20 cellular contexts compared by ENCODE assay signal in genomic region chr6:3017304-3017703, GRCh38.
"Had no signal": no experiment of that assay in that cellular context is flagged by ENCODE, and none has a peak within 500 bp of the region (broad histone marks: within the 10 kb centered on the region; RNA-seq: fewer than 3 reads in every experiment).

No MANE protein-coding gene starts in this region.

- H3K27ac ChIP-seq: colonic mucosa, foreskin keratinocyte, hepatocyte, ovary, stomach, thoracic aorta, transverse colon had no signal

- H3K4me3 Mint-ChIP-seq: naive thymus-derived CD8-positive, alpha-beta T cell had no signal

- H3K9me3 ChIP-seq: colonic mucosa, mucosa of descending colon, ovary, transverse colon had no signal

- H3K4me1 ChIP-seq: colonic mucosa had no signal

- H3K36me3 ChIP-seq: colonic mucosa, ovary, transverse colon had no signal

- H3K27me3 Mint-ChIP-seq: naive thymus-derived CD8-positive, alpha-beta T cell had no signal

- H3K27me3 ChIP-seq: colonic mucosa, foreskin keratinocyte, hepatocyte, ovary, stomach, transverse colon had no signal

- DNase-seq: colonic mucosa; dermis blood vessel endothelial cell; erythroblast; foreskin keratinocyte; kidney; left cardiac atrium; mammary epithelial cell; mucosa of descending colon; naive thymus-derived CD8-positive, alpha-beta T cell; nucleus accumbens; ovary; right cardiac atrium; small intestine; stimulated activated CD4-positive, alpha-beta T cell treated with anti-CD3 and anti-CD28 coated beads, Interleukin-12 subunit alpha, Interleukin-12 subunit beta, amount 100 ng/mL, for 4 hours; stimulated activated naive CD4-positive, alpha-beta T cell; stomach; substantia nigra; transverse colon had no signal

- H3K4me3 ChIP-seq: colonic mucosa, hepatocyte, mucosa of descending colon, ovary, stomach, thoracic aorta, transverse colon had no signal
